12 cellular contexts compared by ENCODE assay signal in the genomic region with DNA sequence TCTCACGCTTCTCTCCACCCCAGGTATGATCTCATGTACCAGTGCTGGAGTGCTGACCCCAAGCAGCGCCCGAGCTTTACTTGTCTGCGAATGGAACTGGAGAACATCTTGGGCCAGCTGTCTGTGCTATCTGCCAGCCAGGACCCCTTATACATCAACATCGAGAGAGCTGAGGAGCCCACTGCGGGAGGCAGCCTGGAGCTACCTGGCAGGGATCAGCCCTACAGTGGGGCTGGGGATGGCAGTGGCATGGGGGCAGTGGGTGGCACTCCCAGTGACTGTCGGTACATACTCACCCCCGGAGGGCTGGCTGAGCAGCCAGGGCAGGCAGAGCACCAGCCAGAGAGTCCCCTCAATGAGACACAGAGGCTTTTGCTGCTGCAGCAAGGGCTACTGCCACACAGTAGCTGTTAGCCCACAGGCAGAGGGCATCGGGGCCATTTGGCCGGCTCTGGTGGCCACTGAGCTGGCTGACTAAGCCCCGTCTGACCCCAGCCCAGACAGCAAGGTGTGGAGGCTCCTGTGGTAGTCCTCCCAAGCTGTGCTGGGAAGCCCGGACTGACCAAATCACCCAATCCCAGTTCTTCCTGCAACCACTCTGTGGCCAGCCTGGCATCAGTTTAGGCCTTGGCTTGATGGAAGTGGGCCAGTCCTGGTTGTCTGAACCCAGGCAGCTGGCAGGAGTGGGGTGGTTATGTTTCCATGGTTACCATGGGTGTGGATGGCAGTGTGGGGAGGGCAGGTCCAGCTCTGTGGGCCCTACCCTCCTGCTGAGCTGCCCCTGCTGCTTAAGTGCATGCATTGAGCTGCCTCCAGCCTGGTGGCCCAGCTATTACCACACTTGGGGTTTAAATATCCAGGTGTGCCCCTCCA. TPM values are rescaled to one million over a fixed set of nuclear protein-coding genes. Genes with fewer than 3 reads are reported as not detected.
A peak's percentile ranks its signal among the peaks of the same experiment; 100 is the strongest.
DNase-seq lines count a peak whose midpoint lies in the region; ATAC-seq and TF ChIP-seq lines count a peak whose summit lies in the region.
"Had no signal": no experiment of that assay in that cellular context is flagged by ENCODE, and none has a peak within 500 bp of the region (broad histone marks: within the 10 kb centered on the region; RNA-seq: fewer than 3 reads in every experiment).

No MANE protein-coding gene starts in this region.

- no peak overlapping the region for H2BK120ac ChIP-seq in neuronal stem cell (ENCODE audit: low read depth, low read length)

- H3K4ac ChIP-seq in neuronal stem cell (ENCODE audit: low read length) = no peak overlapping the region

- H4K91ac ChIP-seq in neuronal stem cell (ENCODE audit: low read depth, low read length, poor library complexity) = no peak overlapping the region

- no peak for ATAC-seq in GM21717 (IDR thresholded peaks at IDR 0.05; ENCODE audit: unreplicated experiment)

- H3K4me3 Mint-ChIP-seq in endodermal cell = no peak overlapping the region
- H3K4me3 Mint-ChIP-seq in activated T-cell treated with anti-CD3 and anti-CD28 coated beads, Interleukin-2, amount 50 U/mL, for 24 hours = no peak overlapping the region

- no peak for TF ChIP-seq CTCF in endodermal cell (conservative IDR thresholded peaks at IDR 0.05)

- H3K9me3 ChIP-seq in endodermal cell (ENCODE audit: control insufficient read depth, low read length) (no peaks in the 10 kb centered on the region), neuronal stem cell (replicated peaks in 1 of 2; ENCODE audit: control insufficient read depth in 2 of 2, insufficient read depth in 1 of 2, low read depth in 1 of 2, low read length in 2 of 2) (peaks cover 0 to 2% of the 10 kb centered on the region in 2 donors)

- peak overlapping the region; percentile 35 for H2BK5ac ChIP-seq in neuronal stem cell (ENCODE audit: low read length)

- H2BK15ac ChIP-seq in neuronal stem cell (ENCODE audit: low read length) = peak overlapping the region; percentile 75

- peak overlapping the region; percentile 31 for H3K23ac ChIP-seq in neuronal stem cell (ENCODE audit: low read depth, low read length, poor library complexity)

- H3K27ac Mint-ChIP-seq in endodermal cell = peak overlapping the region; percentile 55
- H3K27ac Mint-ChIP-seq in activated T-cell treated with anti-CD3 and anti-CD28 coated beads, Interleukin-2, amount 50 U/mL, for 24 hours = no peak overlapping the region

- peak overlapping the region; percentile 71 for H3K14ac ChIP-seq in neuronal stem cell (ENCODE audit: low read length)

- H3K9ac ChIP-seq in endodermal cell (ENCODE audit: extremely low read depth, low read length, poor library complexity, severe bottlenecking) (no peak overlapping the region), neuronal stem cell (ENCODE audit: low read depth, low read length, poor library complexity) (no peak overlapping the region)

- H3K36me3 Mint-ChIP-seq in endodermal cell (ENCODE audit: low read depth) = peaks cover 53% of the 10 kb centered on the region
- H3K36me3 Mint-ChIP-seq in activated T-cell treated with anti-CD3 and anti-CD28 coated beads, Interleukin-2, amount 50 U/mL, for 24 hours (ENCODE audit: low read depth) = no peaks in the 10 kb centered on the region

- H3K79me1 ChIP-seq in neuronal stem cell (ENCODE audit: low read depth, low read length) = no peaks in the 10 kb centered on the region

- no peak overlapping the region for H3K4me2 ChIP-seq in neuronal stem cell (ENCODE audit: insufficient read depth, low read length, poor library complexity, severe bottlenecking)

- H4K8ac ChIP-seq in neuronal stem cell (ENCODE audit: low read depth, low read length) = peak overlapping the region; percentile 48

- H3K9me3 Mint-ChIP-seq in endodermal cell = no peaks in the 10 kb centered on the region
- no peaks in the 10 kb centered on the region for H3K9me3 Mint-ChIP-seq in activated T-cell treated with anti-CD3 and anti-CD28 coated beads, Interleukin-2, amount 50 U/mL, for 24 hours

- DNase-seq in A172 (ENCODE audit: low spot score) (peak; percentile 41), LHCN-M2 (ENCODE audit: low read depth) (peak; percentile 52), endodermal cell (no peak), neuronal stem cell (ENCODE audit: low spot score) (no peak), NCI-H1436 (lab: John Stamatoyannopoulos, UW) (no peak), NOMO-1 treated with DMSO at 0.1 percent for 48 hours (lab: John Stamatoyannopoulos, UW; ENCODE audit: unreplicated experiment) (no peak)
- no peak for DNase-seq in activated T-cell treated with anti-CD3 and anti-CD28 coated beads, Interleukin-2, amount 50 U/mL, for 24 hours
- DNase-seq: activated T-cell treated with anti-CD3 and anti-CD28 coated beads, Interleukin-2, amount 50 U/mL, for 1 hour; AML-193; NCI-H510A; small intestine had no signal

- H3K27me3 Mint-ChIP-seq in endodermal cell (ENCODE audit: insufficient read depth) = no peaks in the 10 kb centered on the region
- H3K27me3 Mint-ChIP-seq in activated T-cell treated with anti-CD3 and anti-CD28 coated beads, Interleukin-2, amount 50 U/mL, for 24 hours = peaks cover 11% of the 10 kb centered on the region

- WGBS in endodermal cell (ENCODE audit: insufficient coverage in 1 of 2, insufficient read length in 1 of 2), 2 experiments = 93 to 95% methylated on average over 9 to 12 of the region's 12 CpGs
- no CpG with 5 or more reads among the region's 12 CpGs for WGBS in neuronal stem cell (ENCODE audit: extremely low coverage in 2 of 2, insufficient read length in 2 of 2, insufficient replicate concordance in 1 of 2), 2 donors

- peaks cover 20% of the 10 kb centered on the region for H3K4me1 Mint-ChIP-seq in endodermal cell
- no peaks in the 10 kb centered on the region for H3K4me1 Mint-ChIP-seq in activated T-cell treated with anti-CD3 and anti-CD28 coated beads, Interleukin-2, amount 50 U/mL, for 24 hours (ENCODE audit: low read depth)

- H3K36me3 ChIP-seq in endodermal cell (ENCODE audit: control insufficient read depth, insufficient read depth, low read length) (peaks cover 53% of the 10 kb centered on the region), neuronal stem cell (replicated peaks in 1 of 2; ENCODE audit: control insufficient read depth in 2 of 2, insufficient read depth in 2 of 2, low read length in 2 of 2) (peaks cover 39 to 48% of the 10 kb centered on the region in 2 donors)

- H3K4me3 ChIP-seq in endodermal cell (ENCODE audit: low read length) = no peak overlapping the region
- no peak overlapping the region for H3K4me3 ChIP-seq in neuronal stem cell (ENCODE audit: low read length in 2 of 2)

- H3K4me1 ChIP-seq in endodermal cell (ENCODE audit: control insufficient read depth, insufficient read depth, low read length) (peaks cover 14% of the 10 kb centered on the region), neuronal stem cell (ENCODE audit: control insufficient read depth in 2 of 2, insufficient read depth in 1 of 2, low read depth in 1 of 2, low read length in 2 of 2) (no peaks in the 10 kb centered on the region)

- H2BK12ac ChIP-seq in neuronal stem cell (ENCODE audit: low read length) = no peak overlapping the region

- H3K27me3 ChIP-seq in endodermal cell (ENCODE audit: control insufficient read depth, insufficient read depth, low read length, poor library complexity, severe bottlenecking) = no peaks in the 10 kb centered on the region
- no peaks in the 10 kb centered on the region for H3K27me3 ChIP-seq in neuronal stem cell (ENCODE audit: control insufficient read depth in 3 of 3, insufficient read depth in 3 of 3, low read depth in 1 of 3, low read length in 3 of 3)

- no peak overlapping the region for H3K27ac ChIP-seq in endodermal cell (ENCODE audit: low read depth, low read length)
- no peak overlapping the region for H3K27ac ChIP-seq in neuronal stem cell (replicated peaks; ENCODE audit: low read length)

- no peak overlapping the region for H2AFZ ChIP-seq in neuronal stem cell (ENCODE audit: low read length)

- no peak overlapping the region for H2AK5ac ChIP-seq in neuronal stem cell (ENCODE audit: low read depth, low read length)

- H3K18ac ChIP-seq in neuronal stem cell (ENCODE audit: low read length) = peak overlapping the region; percentile 76

RNA-seq across cellular contexts. Expression of a gene that starts 19.1 kb away (rescaled TPM):
- 10.7 and 22.2 TPM in 2 replicates for total RNA-seq in A172 (2014; rRNA removed; shearing (Covaris generic))
- total RNA-seq in LHCN-M2 (2014; rRNA removed) = 8.6 and 9.2 TPM in 2 replicates
- polyA plus RNA-seq in LHCN-M2 (2012) = 17.5 TPM
- 100 to 1,000 TPM; 293 to 311 TPM for total RNA-seq in endodermal cell
- polyA plus RNA-seq in endodermal cell (2013, experiment 1 of 2) = 86.7 TPM
- 76.1 TPM for polyA plus RNA-seq in endodermal cell (2013, experiment 2 of 2)
- polyA plus RNA-seq in neuronal stem cell (2013, experiment 1 of 2) = 121 TPM
- 118 TPM for polyA plus RNA-seq in neuronal stem cell (2013, experiment 2 of 2)

RNA-seq across cellular contexts. Expression of a gene that starts 34.0 kb away (rescaled TPM):
- 15.4 and 23.6 TPM in 2 replicates for total RNA-seq in A172 (2014; rRNA removed; shearing (Covaris generic))
- total RNA-seq in LHCN-M2 (2014; rRNA removed) (16.2 and 19.7 TPM in 2 replicates), endodermal cell (100 to 1,000 TPM in 1 of 2 donors, 10 to 100 TPM in 1; 91.1 to 107 TPM)
- 19.7 TPM for polyA plus RNA-seq in LHCN-M2 (2012)
- 39.7 TPM for polyA plus RNA-seq in endodermal cell (2013, experiment 1 of 2)
- 38.3 TPM for polyA plus RNA-seq in endodermal cell (2013, experiment 2 of 2)
- polyA plus RNA-seq in neuronal stem cell (2013, experiment 1 of 2) = 21.6 TPM
- polyA plus RNA-seq in neuronal stem cell (2013, experiment 2 of 2) = 20.4 TPM

Comparison
In these comparisons a context has a peak if more than half of its experiments do, and no peak if none do; other contexts are left out.
1. DNase-seq: peak in A172 (single experiment) and LHCN-M2 (single experiment); none in endodermal cell (single experiment), neuronal stem cell (single experiment), NCI-H1436 (single experiment), activated T-cell treated with anti-CD3 and anti-CD28 coated beads, Interleukin-2, amount 50 U/mL, for 24 hours (single experiment) and NOMO-1 treated with DMSO at 0.1 percent for 48 hours (single experiment).
2. RNA of a gene that starts 19.1 kb away (total RNA-seq): 293 to 311 TPM in endodermal cell; 10.7 to 22.2 TPM in A172 and 8.6 to 9.2 TPM in LHCN-M2; every median in the first group is over 10 times any median in the second.